In the genomic region with DNA sequence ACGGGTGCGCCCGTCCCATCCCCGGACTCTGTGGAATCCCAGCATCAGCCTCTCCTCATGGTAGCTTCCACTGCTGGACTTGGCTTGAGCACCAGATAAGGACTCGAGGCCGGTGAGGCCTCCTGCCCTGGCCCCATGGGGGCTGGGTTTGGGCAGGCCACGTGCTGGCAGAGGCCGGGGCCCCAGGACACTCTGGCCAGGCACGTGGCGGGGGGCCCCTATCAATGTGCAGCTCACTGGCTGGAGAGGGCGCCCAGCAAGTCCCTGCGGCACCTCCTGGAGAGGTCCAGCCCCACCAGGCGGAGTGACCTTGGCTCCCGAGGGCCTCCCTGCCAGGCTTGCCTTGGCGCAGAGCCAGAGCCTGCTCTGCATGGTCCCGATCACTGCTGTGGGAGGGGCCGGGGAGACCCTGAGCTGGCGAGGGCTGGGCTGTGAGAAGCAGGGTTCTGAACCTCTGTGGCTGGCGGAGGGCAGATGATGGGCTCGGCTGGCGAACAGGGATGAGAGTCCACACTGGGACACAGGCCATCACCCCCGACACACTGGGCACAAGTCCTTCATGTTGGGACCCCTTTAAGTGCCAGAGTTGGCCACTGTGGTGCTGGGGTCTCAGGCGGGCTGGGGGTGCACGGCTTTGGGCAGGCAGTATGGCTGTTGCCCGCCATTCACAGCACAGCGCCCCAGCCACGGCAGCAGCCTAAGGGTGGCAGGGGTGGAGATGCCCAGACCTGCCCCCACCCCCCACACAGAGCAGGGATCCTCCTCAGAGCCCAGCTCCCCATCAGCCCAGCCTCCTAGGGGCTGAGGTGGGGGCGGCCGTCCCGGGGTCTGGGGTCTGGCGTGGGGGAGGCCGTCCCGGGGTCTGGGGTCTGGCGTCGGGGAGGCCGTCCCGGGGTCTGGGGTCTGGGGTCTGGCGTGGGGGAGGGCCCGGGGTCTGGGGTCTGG, we compare ENCODE assay signal across 1 cellular context.
TF ChIP-seq lines count a peak whose summit lies in the region.

No MANE protein-coding gene starts in this region.

TF ChIP-seq in liver, 16 proteins besides CTCF, POLR2A, EP300 and RAD21:
- TF ChIP-seq, protein P1, sequence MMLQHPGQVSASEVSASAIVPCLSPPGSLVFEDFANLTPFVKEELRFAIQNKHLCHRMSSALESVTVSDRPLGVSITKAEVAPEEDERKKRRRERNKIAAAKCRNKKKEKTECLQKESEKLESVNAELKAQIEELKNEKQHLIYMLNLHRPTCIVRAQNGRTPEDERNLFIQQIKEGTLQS (IDR thresholded peaks at IDR 0.05) = no peak
- TF ChIP-seq, protein P2, sequence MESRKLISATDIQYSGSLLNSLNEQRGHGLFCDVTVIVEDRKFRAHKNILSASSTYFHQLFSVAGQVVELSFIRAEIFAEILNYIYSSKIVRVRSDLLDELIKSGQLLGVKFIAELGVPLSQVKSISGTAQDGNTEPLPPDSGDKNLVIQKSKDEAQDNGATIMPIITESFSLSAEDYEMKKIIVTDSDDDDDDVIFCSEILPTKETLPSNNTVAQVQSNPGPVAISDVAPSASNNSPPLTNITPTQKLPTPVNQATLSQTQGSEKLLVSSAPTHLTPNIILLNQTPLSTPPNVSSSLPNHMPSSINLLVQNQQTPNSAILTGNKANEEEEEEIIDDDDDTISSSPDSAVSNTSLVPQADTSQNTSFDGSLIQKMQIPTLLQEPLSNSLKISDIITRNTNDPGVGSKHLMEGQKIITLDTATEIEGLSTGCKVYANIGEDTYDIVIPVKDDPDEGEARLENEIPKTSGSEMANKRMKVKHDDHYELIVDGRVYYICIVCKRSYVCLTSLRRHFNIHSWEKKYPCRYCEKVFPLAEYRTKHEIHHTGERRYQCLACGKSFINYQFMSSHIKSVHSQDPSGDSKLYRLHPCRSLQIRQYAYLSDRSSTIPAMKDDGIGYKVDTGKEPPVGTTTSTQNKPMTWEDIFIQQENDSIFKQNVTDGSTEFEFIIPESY (IDR thresholded peaks at IDR 0.05) = peak; percentile 41
- TF ChIP-seq SP1 (IDR thresholded peaks at IDR 0.05) (peak; percentile 72), HNF4G (IDR thresholded peaks at IDR 0.05) (no peak), RXRA (IDR thresholded peaks at IDR 0.05) (peak; percentile 57 to 71), TAF1 (conservative IDR thresholded peaks at IDR 0.05) (no peak), YY1 (IDR thresholded peaks at IDR 0.05) (peak; percentile 74), FOXA2 (IDR thresholded peaks at IDR 0.05) (no peak), EGR1 (IDR thresholded peaks at IDR 0.05; ENCODE audit: low read depth in 2 of 2) (no peak), HNF4A (conservative IDR thresholded peaks at IDR 0.05) (peak; percentile 56 to 63)
- TF ChIP-seq, protein P3, sequence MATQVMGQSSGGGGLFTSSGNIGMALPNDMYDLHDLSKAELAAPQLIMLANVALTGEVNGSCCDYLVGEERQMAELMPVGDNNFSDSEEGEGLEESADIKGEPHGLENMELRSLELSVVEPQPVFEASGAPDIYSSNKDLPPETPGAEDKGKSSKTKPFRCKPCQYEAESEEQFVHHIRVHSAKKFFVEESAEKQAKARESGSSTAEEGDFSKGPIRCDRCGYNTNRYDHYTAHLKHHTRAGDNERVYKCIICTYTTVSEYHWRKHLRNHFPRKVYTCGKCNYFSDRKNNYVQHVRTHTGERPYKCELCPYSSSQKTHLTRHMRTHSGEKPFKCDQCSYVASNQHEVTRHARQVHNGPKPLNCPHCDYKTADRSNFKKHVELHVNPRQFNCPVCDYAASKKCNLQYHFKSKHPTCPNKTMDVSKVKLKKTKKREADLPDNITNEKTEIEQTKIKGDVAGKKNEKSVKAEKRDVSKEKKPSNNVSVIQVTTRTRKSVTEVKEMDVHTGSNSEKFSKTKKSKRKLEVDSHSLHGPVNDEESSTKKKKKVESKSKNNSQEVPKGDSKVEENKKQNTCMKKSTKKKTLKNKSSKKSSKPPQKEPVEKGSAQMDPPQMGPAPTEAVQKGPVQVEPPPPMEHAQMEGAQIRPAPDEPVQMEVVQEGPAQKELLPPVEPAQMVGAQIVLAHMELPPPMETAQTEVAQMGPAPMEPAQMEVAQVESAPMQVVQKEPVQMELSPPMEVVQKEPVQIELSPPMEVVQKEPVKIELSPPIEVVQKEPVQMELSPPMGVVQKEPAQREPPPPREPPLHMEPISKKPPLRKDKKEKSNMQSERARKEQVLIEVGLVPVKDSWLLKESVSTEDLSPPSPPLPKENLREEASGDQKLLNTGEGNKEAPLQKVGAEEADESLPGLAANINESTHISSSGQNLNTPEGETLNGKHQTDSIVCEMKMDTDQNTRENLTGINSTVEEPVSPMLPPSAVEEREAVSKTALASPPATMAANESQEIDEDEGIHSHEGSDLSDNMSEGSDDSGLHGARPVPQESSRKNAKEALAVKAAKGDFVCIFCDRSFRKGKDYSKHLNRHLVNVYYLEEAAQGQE (IDR thresholded peaks at IDR 0.05) = no peak
- TF ChIP-seq, protein P4, sequence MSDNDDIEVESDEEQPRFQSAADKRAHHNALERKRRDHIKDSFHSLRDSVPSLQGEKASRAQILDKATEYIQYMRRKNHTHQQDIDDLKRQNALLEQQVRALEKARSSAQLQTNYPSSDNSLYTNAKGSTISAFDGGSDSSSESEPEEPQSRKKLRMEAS (IDR thresholded peaks at IDR 0.05) = peak; percentile 73
